ENCODE assay signal across 1 cellular context in genomic region chr7:13050703-13051102, GRCh38.
A peak's percentile ranks its signal among the peaks of the same experiment; 100 is the strongest.
TF ChIP-seq lines count a peak whose summit lies in the region.

No MANE protein-coding gene starts in this region.

TF ChIP-seq in K562, 482 proteins besides CTCF, POLR2A, EP300 and RAD21 (continued from another document and continues in another):
- no peak for TF ChIP-seq BRF2 (IDR thresholded peaks at IDR 0.05; ENCODE audit: borderline replicate concordance, insufficient read depth, insufficient read length)
- TF ChIP-seq COPS2 (conservative IDR thresholded peaks at IDR 0.05), result no peak
- TF ChIP-seq ZNF124 (CRISPR knock-in tag; IDR thresholded peaks at IDR 0.05), result no peak
- peak; percentile 53; the same call in 1 of the 2 replicates for TF ChIP-seq SMARCC2 (IDR thresholded peaks at IDR 0.05; ENCODE audit: low read depth)
- no peak for TF ChIP-seq MBD2 (IDR thresholded peaks at IDR 0.05; ENCODE audit: borderline replicate concordance, low read depth)
- TF ChIP-seq DLX4 (CRISPR knock-in tag; IDR thresholded peaks at IDR 0.05), result no peak
- no peak for TF ChIP-seq NR2F6 (CRISPR knock-in tag; IDR thresholded peaks at IDR 0.05)
- no peak for TF ChIP-seq HMG20A (CRISPR knock-in tag; conservative IDR thresholded peaks at IDR 0.05)
- no peak for TF ChIP-seq AFF4 (CRISPR knock-in tag; IDR thresholded peaks at IDR 0.05)
- TF ChIP-seq ZNF24 (IDR thresholded peaks at IDR 0.05), result no peak
- no peak for TF ChIP-seq NFIC (IDR thresholded peaks at IDR 0.05)
- no peak for TF ChIP-seq ZBTB34 (CRISPR knock-in tag; IDR thresholded peaks at IDR 0.05)
- no peak for TF ChIP-seq CHD1 (IDR thresholded peaks at IDR 0.05; ENCODE audit: low read length)
- peak; percentile 50; the same call in 1 of the 2 replicates for TF ChIP-seq CEBPB (tag; IDR thresholded peaks at IDR 0.05)
- peak; percentile 60 for TF ChIP-seq ARID1B (IDR thresholded peaks at IDR 0.05)
- TF ChIP-seq PHF21A (IDR thresholded peaks at IDR 0.05; ENCODE audit: borderline replicate concordance, low read depth), result no peak
- TF ChIP-seq ZBTB2 (IDR thresholded peaks at IDR 0.05), result no peak
- TF ChIP-seq ZNF57 (CRISPR knock-in tag; IDR thresholded peaks at IDR 0.05), result no peak
- no peak for TF ChIP-seq ZNF79 (CRISPR knock-in tag; IDR thresholded peaks at IDR 0.05; ENCODE audit: low read depth)
- no peak for TF ChIP-seq MEF2D (tag; conservative IDR thresholded peaks at IDR 0.05; ENCODE audit: low read depth)
- no peak for TF ChIP-seq ETV5 (CRISPR knock-in tag; IDR thresholded peaks at IDR 0.05; ENCODE audit: low read depth)
- no peak for TF ChIP-seq ZNF589 (CRISPR knock-in tag; IDR thresholded peaks at IDR 0.05; ENCODE audit: low read depth)
- no peak for TF ChIP-seq KDM4B (IDR thresholded peaks at IDR 0.05; ENCODE audit: borderline replicate concordance in 2 of 2, low read depth in 1 of 2)
- peak; percentile 71 for TF ChIP-seq ZNF592 (IDR thresholded peaks at IDR 0.05)
- TF ChIP-seq RFX1 (IDR thresholded peaks at IDR 0.05), result no peak
- no peak for TF ChIP-seq CHD7 (IDR thresholded peaks at IDR 0.05; ENCODE audit: low read depth, low read length)
- TF ChIP-seq ZNF347 (CRISPR knock-in tag; IDR thresholded peaks at IDR 0.05; ENCODE audit: low read depth), result no peak
- no peak; the same call in 1 of the 2 replicates for TF ChIP-seq ADNP (tag; IDR thresholded peaks at IDR 0.05)
- TF ChIP-seq BRF1 (IDR thresholded peaks at IDR 0.05; ENCODE audit: borderline replicate concordance, extremely low read depth, insufficient read length), result no peak
- no peak for TF ChIP-seq ZNF780A (CRISPR knock-in tag; IDR thresholded peaks at IDR 0.05)
- no peak for TF ChIP-seq RNF219 (CRISPR knock-in tag; IDR thresholded peaks at IDR 0.05)
